12 cellular contexts compared by ENCODE assay signal in genomic region chr18:76529433-76529811, GRCh38. TPM values are rescaled to one million over a fixed set of nuclear protein-coding genes. Genes with fewer than 3 reads are reported as not detected.
DNase-seq lines count a peak whose midpoint lies in the region; ATAC-seq and TF ChIP-seq lines count a peak whose summit lies in the region.
"Had no signal": no experiment of that assay in that cellular context is flagged by ENCODE, and none has a peak within 500 bp of the region (broad histone marks: within the 10 kb centered on the region; RNA-seq: fewer than 3 reads in every experiment).

No MANE protein-coding gene starts in this region.

- TF ChIP-seq POLR2A in upper lobe of left lung (IDR thresholded peaks at IDR 0.05), result no peak

- H3K9me3 ChIP-seq in heart right ventricle, result no peaks in the 10 kb centered on the region
- no peaks in the 10 kb centered on the region for H3K9me3 ChIP-seq in right atrium auricular region
- H3K9me3 ChIP-seq in endocrine pancreas (ENCODE audit: control insufficient read depth, low read length), result no peaks in the 10 kb centered on the region
- no peaks in the 10 kb centered on the region for H3K9me3 ChIP-seq in upper lobe of left lung

- peaks cover 0 to 17% (median 7%) of the 10 kb centered on the region in 9 donors for H3K4me1 ChIP-seq in heart right ventricle
- peaks cover 0 to 7% of the 10 kb centered on the region in 2 donors for H3K4me1 ChIP-seq in right atrium auricular region
- H3K4me1 ChIP-seq in endocrine pancreas (ENCODE audit: control insufficient read depth, insufficient read depth, low read length), result peaks cover 4% of the 10 kb centered on the region
- H3K4me1 ChIP-seq in upper lobe of left lung, result peaks cover 0 to 18% (median 16%) of the 10 kb centered on the region in 4 donors

- no peak overlapping the region for H3K9ac ChIP-seq in endocrine pancreas (ENCODE audit: control insufficient read depth, insufficient read depth, low read length)
- H3K9ac ChIP-seq: KMS-11 had no signal

- no peaks in the 10 kb centered on the region for H3K9me3 Mint-ChIP-seq in nephron progenitor cell

- TF ChIP-seq CTCF in heart right ventricle (IDR thresholded peaks at IDR 0.05) (no peak), right atrium auricular region (IDR thresholded peaks at IDR 0.05) (no peak), nephron progenitor cell (IDR thresholded peaks at IDR 0.05) (no peak), upper lobe of left lung (IDR thresholded peaks at IDR 0.05) (no peak)

- peak overlapping the region; percentile 99 for H3K27ac Mint-ChIP-seq in nephron progenitor cell

- peaks cover 8% of the 10 kb centered on the region for H3K27me3 Mint-ChIP-seq in nephron progenitor cell (ENCODE audit: low read depth, poor library complexity)

- 83 to 89% methylated on average over 23 of the region's 23 CpGs for WGBS in heart right ventricle, 2 donors
- WGBS in upper lobe of left lung, 2 donors, result 75 to 83% methylated on average over 23 of the region's 23 CpGs

- DNase-seq in heart right ventricle (no peak), right atrium auricular region (ENCODE audit: low spot score) (no peak), nephron progenitor cell (no peak), upper lobe of left lung (peak in 1 of 2 donors; percentile 68), NOMO-1 treated with dmso at 0.1 percent for 144 hours (lab: John Stamatoyannopoulos, UW; ENCODE audit: unreplicated experiment) (no peak)
- DNase-seq in activated effector memory CD4-positive, alpha-beta T cell treated with anti-CD3 and anti-CD28 coated beads, Interleukin-2, amount 50 U/mL, for 16 hours, result no peak
- DNase-seq: effector CD8-positive, alpha-beta T cell; GOT3; occipital lobe had no signal

- intact Hi-C loops in heart right ventricle (cut with DNase I), result no loop called here

- no peaks in the 10 kb centered on the region for H3K36me3 ChIP-seq in heart right ventricle
- H3K36me3 ChIP-seq in right atrium auricular region, result no peaks in the 10 kb centered on the region
- H3K36me3 ChIP-seq in endocrine pancreas (ENCODE audit: control insufficient read depth, insufficient read depth, low read length), result no peaks in the 10 kb centered on the region
- H3K36me3 ChIP-seq in upper lobe of left lung, result no peaks in the 10 kb centered on the region

- no peak for TF ChIP-seq EP300 in upper lobe of left lung (IDR thresholded peaks at IDR 0.05)

- ATAC-seq in heart right ventricle (no peak), upper lobe of left lung (ENCODE audit: low FRiP score in 2 of 2) (no peak), HG02763 (IDR thresholded peaks at IDR 0.05; ENCODE audit: unreplicated experiment) (no peak)

- peak overlapping the region in 7 of 10 donors; percentile 25 to 53 (median 46) for H3K4me3 ChIP-seq in heart right ventricle
- peak overlapping the region in 1 of 2 donors; percentile 48 for H3K4me3 ChIP-seq in right atrium auricular region
- H3K4me3 ChIP-seq in endocrine pancreas (ENCODE audit: control insufficient read depth, insufficient read depth, low read length), result peak overlapping the region; percentile 64
- peak overlapping the region in 3 of 4 donors; percentile 35 to 51 (median 50) for H3K4me3 ChIP-seq in upper lobe of left lung

- H3K36me3 Mint-ChIP-seq in nephron progenitor cell (ENCODE audit: low read depth), result peaks cover 1% of the 10 kb centered on the region

- H3K4me1 Mint-ChIP-seq in nephron progenitor cell, result peaks cover 56% of the 10 kb centered on the region

- peaks cover 0 to 40% (median 21%) of the 10 kb centered on the region in 7 donors for H3K27me3 ChIP-seq in heart right ventricle
- H3K27me3 ChIP-seq in right atrium auricular region, result no peaks in the 10 kb centered on the region
- H3K27me3 ChIP-seq in endocrine pancreas (ENCODE audit: control insufficient read depth, insufficient read depth, low read length), result no peaks in the 10 kb centered on the region
- no peaks in the 10 kb centered on the region for H3K27me3 ChIP-seq in upper lobe of left lung

- peak overlapping the region; percentile 76 for H3K4me3 Mint-ChIP-seq in nephron progenitor cell

- peak overlapping the region in 4 of 10 donors; percentile 31 to 65 (median 45) for H3K27ac ChIP-seq in heart right ventricle
- H3K27ac ChIP-seq in right atrium auricular region, result peak overlapping the region in 1 of 2 donors; percentile 43
- peak overlapping the region in 2 of 4 donors; percentile 63 to 70 for H3K27ac ChIP-seq in upper lobe of left lung
- H3K27ac ChIP-seq: KMS-11 had no signal

RNA-seq across cellular contexts. Expression of gene ZNF516, which starts 34.4 kb away (rescaled TPM):
- 10 to 100 TPM; 13.4 to 24.8 (median 19.0) TPM for total RNA-seq in heart right ventricle
- 1 to 10 TPM; 2.6 to 8.2 TPM for polyA plus RNA-seq in heart right ventricle
- total RNA-seq in right atrium auricular region, result 10 to 100 TPM; 11.0 to 14.0 TPM
- total RNA-seq in upper lobe of left lung, result 10 to 100 TPM; 21.9 to 44.3 (median 36.5) TPM
